ENCODE assay signal across 10 cellular contexts in the genomic region with DNA sequence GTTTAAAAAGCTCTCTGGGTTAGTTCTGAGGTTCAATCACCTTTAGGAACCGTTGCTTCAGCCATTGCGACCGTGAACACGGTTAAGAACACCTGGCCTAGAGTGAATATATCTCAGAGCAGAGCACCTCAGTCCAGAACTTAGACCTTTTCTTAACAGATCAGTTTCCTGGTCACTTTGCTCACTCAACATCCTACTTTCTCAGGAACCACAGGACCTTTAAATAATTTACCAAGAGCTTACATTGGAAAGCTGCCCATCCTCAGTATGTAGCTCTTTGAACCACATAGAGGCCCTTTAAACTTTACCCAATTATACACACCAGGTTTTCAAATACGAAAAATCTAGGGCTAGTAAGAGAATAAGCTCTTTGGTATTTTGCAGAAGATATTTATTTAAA.
DNase-seq lines count a peak whose midpoint lies in the region; ATAC-seq and TF ChIP-seq lines count a peak whose summit lies in the region.
"Had no signal": no experiment of that assay in that cellular context is flagged by ENCODE, and none has a peak within 500 bp of the region (broad histone marks: within the 10 kb centered on the region; RNA-seq: fewer than 3 reads in every experiment).

No MANE protein-coding gene starts in this region.

- peak overlapping the region in 2 of 3 donors; percentile 15 to 19 for H3K27ac ChIP-seq in right lobe of liver
- H3K27ac ChIP-seq in psoas muscle = no peak overlapping the region
- H3K27ac ChIP-seq: left lung had no signal

- TF ChIP-seq CTCF in right lobe of liver (IDR thresholded peaks at IDR 0.05) = no peak
- TF ChIP-seq CTCF in Calu3 (IDR thresholded peaks at IDR 0.05; ENCODE audit: unreplicated experiment) = no peak
- TF ChIP-seq CTCF in psoas muscle (IDR thresholded peaks at IDR 0.05) = no peak

- DNase-seq in right lobe of liver (no peak), inferior parietal cortex (ENCODE audit: extremely low spot score) (no peak), Calu3 (no peak), CD1c-positive myeloid dendritic cell (ENCODE audit: extremely low spot score) (no peak), psoas muscle (no peak)
- DNase-seq: left lung; stimulated activated CD8-positive, alpha-beta memory T cell treated with anti-CD3 and anti-CD28 coated beads, Interleukin-4, amount 100 ng/mL, for 48 hours had no signal

- intact Hi-C loops in right lobe of liver (cut with DNase I) = no loop called here
- intact Hi-C loops in Calu3 (cut with micrococcal nuclease; ENCODE audit: unreplicated experiment) = no loop called here
- intact Hi-C loops in psoas muscle (cut with DNase I) = no loop called here

- no peak for TF ChIP-seq POLR2A in right lobe of liver (IDR thresholded peaks at IDR 0.05)

- H3K27me3 Mint-ChIP-seq in Calu3 (ENCODE audit: unreplicated experiment) = no peaks in the 10 kb centered on the region

- no peaks in the 10 kb centered on the region for H3K9me3 ChIP-seq in right lobe of liver
- no peaks in the 10 kb centered on the region for H3K9me3 ChIP-seq in psoas muscle
- H3K9me3 ChIP-seq: left lung had no signal

- H3K4me1 Mint-ChIP-seq in Calu3 (ENCODE audit: low read depth, unreplicated experiment) = peaks cover 22% of the 10 kb centered on the region

- H3K27ac Mint-ChIP-seq in Calu3 (ENCODE audit: unreplicated experiment) = no peak overlapping the region

- H3K4me1 ChIP-seq in right lobe of liver (peaks cover 0 to 24% (median 4%) of the 10 kb centered on the region in 4 donors), psoas muscle (peaks cover 4% of the 10 kb centered on the region)
- H3K4me1 ChIP-seq: left lung had no signal

- H3K36me3 ChIP-seq in right lobe of liver = no peaks in the 10 kb centered on the region
- H3K36me3 ChIP-seq in psoas muscle (ENCODE audit: insufficient read depth in 1 of 2, low read depth in 1 of 2) = no peaks in the 10 kb centered on the region
- H3K36me3 ChIP-seq: left lung had no signal

- H3K9me3 Mint-ChIP-seq in Calu3 (ENCODE audit: low read depth, unreplicated experiment) = peaks cover 9% of the 10 kb centered on the region

- peak; percentile 48 for ATAC-seq in GM19025 (IDR thresholded peaks at IDR 0.05; ENCODE audit: low read depth, unreplicated experiment)
- ATAC-seq in HG02759 (IDR thresholded peaks at IDR 0.05; ENCODE audit: unreplicated experiment) = peak; percentile 58
- ATAC-seq in HG03558 (IDR thresholded peaks at IDR 0.05; ENCODE audit: extremely low read depth, unreplicated experiment) = peak; percentile 27
- peak; percentile 88 to 97 (median 94) for ATAC-seq in right lobe of liver
- ATAC-seq in psoas muscle = no peak
- ATAC-seq: left lung had no signal

- no peak overlapping the region for H3K4me3 Mint-ChIP-seq in Calu3 (ENCODE audit: low read depth, unreplicated experiment)

- WGBS in right lobe of liver (ENCODE audit: insufficient coverage, low coverage, low lambda C conversion rate, missing lambda C conversion rate) = 32% methylated on average over 5 of the region's 5 CpGs
- WGBS in psoas muscle, 3 donors = 83 to 92% (median 88%) methylated on average over 5 of the region's 5 CpGs

- H3K36me3 Mint-ChIP-seq in Calu3 (ENCODE audit: insufficient read depth, unreplicated experiment) = peaks cover 10% of the 10 kb centered on the region

- CTCF ChIA-PET in Calu3 (lab: Charles Lee) = interaction anchor here (0.5 kb wide), 1 partner anchor 376 kb away, joined by 3 read pairs; no protein-coding TSS in a partner anchor

- no peak overlapping the region for H3K4me3 ChIP-seq in right lobe of liver
- no peak overlapping the region for H3K4me3 ChIP-seq in psoas muscle
- H3K4me3 ChIP-seq: left lung had no signal

- H3K27me3 ChIP-seq in right lobe of liver (no peaks in the 10 kb centered on the region), psoas muscle (ENCODE audit: insufficient read depth in 3 of 3, low read length in 2 of 3) (no peaks in the 10 kb centered on the region)
- H3K27me3 ChIP-seq: left lung had no signal

- no TSS peak for BruUV-seq in Calu3 (replicated peaks; lab: Mats Ljungman, UMichigan)

Comparison
In these comparisons a context has a peak if more than half of its experiments do, and no peak if none do; other contexts are left out.
1. ATAC-seq: peak in GM19025 (single experiment), HG02759 (single experiment), HG03558 (single experiment) and right lobe of liver (4 of 4); none in psoas muscle (0 of 4).